In the genomic region with DNA sequence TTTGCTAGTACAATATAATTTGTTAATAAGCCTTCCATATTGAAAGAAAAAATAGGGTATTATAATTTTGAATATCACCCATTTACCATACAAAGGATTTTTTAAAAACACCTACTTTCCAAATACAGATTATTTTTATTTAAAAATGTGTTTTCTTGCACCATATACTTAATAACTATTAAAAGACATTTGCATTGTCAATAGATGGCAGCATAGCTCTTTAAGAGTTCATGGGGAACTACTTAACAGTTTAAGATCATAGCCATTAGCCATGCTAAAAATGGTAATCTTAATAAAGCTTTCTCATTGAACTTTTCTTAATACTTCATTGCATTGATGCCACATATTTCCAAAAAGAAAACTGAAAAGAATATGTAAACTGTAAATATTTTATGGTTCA, we compare ENCODE assay signal across 9 cellular contexts.
A peak's percentile ranks its signal among the peaks of the same experiment; 100 is the strongest.
DNase-seq lines count a peak whose midpoint lies in the region; ATAC-seq, FAIRE-seq and TF ChIP-seq lines count a peak whose summit lies in the region.
"Had no signal": no experiment of that assay in that cellular context is flagged by ENCODE, and none has a peak within 500 bp of the region (broad histone marks: within the 10 kb centered on the region; RNA-seq: fewer than 3 reads in every experiment).

No MANE protein-coding gene starts in this region.

- CTCF ChIA-PET in Panc1 (lab: Charles Lee): interaction anchor here (0.7 kb wide), 1 partner anchor 33 kb away, joined by 3 read pairs; no protein-coding TSS in a partner anchor
- CTCF ChIA-PET in T-cell (lab: Charles Lee): no interaction called here

- no peak overlapping the region for H3K4me3 Mint-ChIP-seq in T-cell

- in situ Hi-C loops in ACHN (cut with HindIII; ENCODE audit: low pct_ligation_motif_present, low pct_unique_long_range_greater_than_20kb, low sequenced_read_pairs): no loop called here
- in situ Hi-C loops in Panc1 (cut with HindIII; ENCODE audit: low pct_unique_long_range_greater_than_20kb, low sequenced_read_pairs): no loop called here

- H3K4me1 ChIP-seq in Panc1 (ENCODE audit: control insufficient read depth, insufficient read depth, low read length): no peaks in the 10 kb centered on the region
- H3K4me1 ChIP-seq in left lung: no peaks in the 10 kb centered on the region
- H3K4me1 ChIP-seq: lower lobe of right lung had no signal

- H3K4me3 ChIP-seq in Panc1 (ENCODE audit: low read depth in 2 of 2, low read length in 2 of 2): no peak overlapping the region
- H3K4me3 ChIP-seq in left lung: no peak overlapping the region
- H3K4me3 ChIP-seq: lower lobe of right lung had no signal

- H3K27me3 Mint-ChIP-seq in T-cell: no peaks in the 10 kb centered on the region

- no peaks in the 10 kb centered on the region for H3K4me1 Mint-ChIP-seq in T-cell

- TF ChIP-seq CTCF in Panc1 (IDR thresholded peaks at IDR 0.05) (peak; percentile 6; the same call in 1 of the 2 replicates), left lung (IDR thresholded peaks at IDR 0.05) (peak in 1 of 2 donors; percentile 26)

- H3K9me3 ChIP-seq in Panc1 (ENCODE audit: control insufficient read depth, insufficient read depth, low read depth, low read length) (no peaks in the 10 kb centered on the region), left lung (no peaks in the 10 kb centered on the region)
- H3K9me3 ChIP-seq: lower lobe of right lung had no signal

- no peak for TF ChIP-seq POLR2A in H54 (IDR thresholded peaks at IDR 0.05; ENCODE audit: low read depth, low read length)

- H3K9me3 Mint-ChIP-seq in T-cell: peaks cover 6 to 14% (median 11%) of the 10 kb centered on the region in 3 donors

- H3K36me3 ChIP-seq in Panc1 (ENCODE audit: control insufficient read depth, insufficient read depth, low read length) (no peaks in the 10 kb centered on the region), left lung (no peaks in the 10 kb centered on the region)
- H3K36me3 ChIP-seq: lower lobe of right lung had no signal

- DNase-seq in ACHN: peak; percentile 40
- DNase-seq in Panc1 (ENCODE audit: low read depth, low spot score): no peak
- DNase-seq in foreskin melanocyte: peak; percentile 35
- no peak for DNase-seq in left lung
- DNase-seq in T-cell: no peak
- DNase-seq in H54 (ENCODE audit: insufficient read length, low spot score): no peak
- DNase-seq: lower lobe of right lung had no signal

- no TSS peak for BruUV-seq in Panc1 (replicated peaks; lab: Mats Ljungman, UMichigan)

- H3K27ac Mint-ChIP-seq in T-cell: no peak overlapping the region

- no peak overlapping the region for H3K27ac ChIP-seq in Panc1 (ENCODE audit: low read length)
- H3K27ac ChIP-seq in left lung: no peak overlapping the region
- H3K27ac ChIP-seq: lower lobe of right lung had no signal

- H3K27me3 ChIP-seq in Panc1 (ENCODE audit: control insufficient read depth, insufficient read depth, low read length): no peaks in the 10 kb centered on the region
- H3K27me3 ChIP-seq in left lung: no peaks in the 10 kb centered on the region

- peak; percentile 43 for ATAC-seq in HG03442 (IDR thresholded peaks at IDR 0.05; ENCODE audit: unreplicated experiment)
- ATAC-seq in Panc1: no peak
- no peak for ATAC-seq in left lung
- ATAC-seq in T-cell (replicated peaks in 1 of 4): no peak
- no peak for ATAC-seq in HG02870 (IDR thresholded peaks at IDR 0.05; ENCODE audit: unreplicated experiment)
- ATAC-seq: lower lobe of right lung had no signal

- no peak for FAIRE-seq in H54 (lab: Jason Lieb, UNC)

- intact Hi-C loops in Panc1 (cut with micrococcal nuclease; ENCODE audit: unreplicated experiment) (loop anchor here (10.0 kb wide), 1 partner anchor 143 kb away; no protein-coding TSS in a partner anchor), left lung (cut with DNase I) (no loop called here)

- POLR2A ChIA-PET in Panc1 (lab: Charles Lee): no interaction called here
- POLR2A ChIA-PET in T-cell (lab: Charles Lee): no interaction called here

- H3K36me3 Mint-ChIP-seq in T-cell: no peaks in the 10 kb centered on the region

Comparison
In these comparisons a context has a peak if more than half of its experiments do, and no peak if none do; other contexts are left out.
1. DNase-seq: peak in ACHN (single experiment) and foreskin melanocyte (single experiment); none in Panc1 (single experiment), left lung (0 of 2), T-cell (0 of 34) and H54 (single experiment).